ENCODE assay signal across 1 cellular context in the genomic region with DNA sequence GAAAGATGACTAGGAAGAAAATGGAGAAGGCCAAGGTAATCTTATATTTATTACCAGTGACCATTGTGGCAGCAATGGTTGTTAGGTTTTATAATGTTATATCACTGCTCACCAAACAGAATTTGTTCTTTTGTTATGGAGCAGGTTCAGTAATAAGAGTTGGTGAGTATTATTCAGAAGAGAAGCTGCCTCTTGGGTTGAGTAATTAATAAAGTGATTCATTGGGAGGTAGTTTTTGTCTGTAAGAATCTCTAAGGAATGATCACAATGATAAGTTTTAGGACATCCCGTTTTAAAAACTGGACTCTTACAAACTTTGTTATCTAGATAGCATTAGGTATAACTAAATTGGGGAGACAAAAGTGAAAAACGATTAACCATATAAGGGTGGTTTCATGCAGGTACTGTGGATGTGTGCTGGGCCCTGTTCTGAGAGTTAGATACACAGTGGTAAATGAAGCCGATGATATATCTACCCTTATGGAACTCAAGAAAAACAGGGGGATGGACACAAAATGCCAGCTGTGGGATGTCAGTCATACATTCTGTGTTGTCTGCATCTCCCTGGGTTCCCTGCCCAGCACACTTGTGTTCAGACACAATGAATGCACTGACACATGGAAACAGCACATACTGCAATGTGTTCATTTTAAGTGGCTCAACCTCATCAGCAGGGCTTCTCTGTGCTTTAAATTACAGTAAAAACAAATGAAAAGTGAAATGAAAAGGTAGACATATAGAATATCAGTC.
TF ChIP-seq lines count a peak whose summit lies in the region.

No MANE protein-coding gene starts in this region.

TF ChIP-seq in HepG2, 621 proteins besides CTCF, POLR2A, EP300 and RAD21 (continued from another document):
- peak; percentile 11; the same call in 1 of the 2 replicates for TF ChIP-seq POLR2AphosphoS5 (IDR thresholded peaks at IDR 0.05; ENCODE audit: low read depth, low read length)
- TF ChIP-seq NR2C2 (CRISPR knock-in tag; IDR thresholded peaks at IDR 0.05; ENCODE audit: borderline replicate concordance) = no peak
